ENCODE assay signal across 15 cellular contexts in the genomic region with DNA sequence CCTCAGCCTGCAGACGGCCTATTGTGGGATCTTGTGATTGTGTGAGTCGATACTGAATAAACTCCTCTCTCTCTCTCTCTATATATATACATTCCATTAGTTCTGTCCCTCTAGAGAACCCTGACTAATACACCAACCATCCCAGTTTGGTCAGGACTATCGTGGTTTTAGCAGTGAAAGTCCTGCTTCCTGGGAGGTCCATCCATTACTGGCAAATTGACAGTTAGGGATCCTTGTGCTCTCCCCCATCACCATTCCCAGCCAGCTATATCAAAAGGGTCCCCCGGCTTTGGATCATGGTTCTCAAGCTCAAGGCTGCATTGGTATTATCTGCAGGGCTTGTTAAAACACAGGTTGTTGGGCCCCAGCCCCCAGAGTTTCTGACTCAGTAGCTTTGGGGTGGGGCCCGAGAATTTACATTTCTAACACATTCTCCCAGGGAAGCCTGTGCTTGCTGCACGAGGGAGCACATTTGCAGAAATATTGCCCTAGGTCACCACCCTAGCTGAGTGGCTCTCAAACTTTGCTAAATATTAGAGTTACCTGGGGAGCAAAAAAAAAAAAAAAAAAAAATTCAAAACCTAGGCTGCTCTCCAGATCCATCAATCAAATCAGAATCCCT.
DNase-seq lines count a peak whose midpoint lies in the region; ATAC-seq, FAIRE-seq and TF ChIP-seq lines count a peak whose summit lies in the region.
"Had no signal": no experiment of that assay in that cellular context is flagged by ENCODE, and none has a peak within 500 bp of the region (broad histone marks: within the 10 kb centered on the region; RNA-seq: fewer than 3 reads in every experiment).

No MANE protein-coding gene starts in this region.

- H3K27me3 Mint-ChIP-seq in astrocyte (ENCODE audit: low read depth, unreplicated experiment): no peaks in the 10 kb centered on the region
- peaks cover 0 to 2% (median 0%) of the 10 kb centered on the region in 3 donors for H3K27me3 Mint-ChIP-seq in immature natural killer cell (ENCODE audit: low read depth in 3 of 3)

- FAIRE-seq in astrocyte (lab: Jason Lieb, UNC): no peak

- no peak for TF ChIP-seq CTCF in astrocyte (IDR thresholded peaks at IDR 0.05; ENCODE audit: insufficient read depth, low read depth, low read length)

- no peaks in the 10 kb centered on the region for H3K36me3 ChIP-seq in astrocyte (ENCODE audit: insufficient read depth, low read length)

- no peaks in the 10 kb centered on the region for H4K20me1 ChIP-seq in astrocyte (ENCODE audit: insufficient read depth, low read length)

- peak overlapping the region; percentile 57 for H3K4me2 ChIP-seq in astrocyte (ENCODE audit: low read length)

- DNase-seq in H4 (ENCODE audit: low spot score) (peak; percentile 94), astrocyte (ENCODE audit: low read depth) (peak; percentile 97), iris pigment epithelial cell (ENCODE audit: low read depth) (peak; percentile 44), left cardiac atrium (no peak), immature natural killer cell (no peak), erythroblast (lab: John Stamatoyannopoulos, UW) (no peak), SK-N-DZ (ENCODE audit: low spot score) (no peak)
- DNase-seq: CD8-positive, alpha-beta T cell; cortex of kidney; hippocampal formation; MM.1S; natural killer cell; NCI-H187 treated with DMSO at 0.1 percent for 48 hours; NCI-H524 treated with DMSO at 0.1 percent for 48 hours had no signal

- H3K9ac ChIP-seq in astrocyte (ENCODE audit: low read length): peak overlapping the region; percentile 62

- no peak for ATAC-seq in left cardiac atrium
- ATAC-seq: CD8-positive, alpha-beta T cell; natural killer cell had no signal

- no peaks in the 10 kb centered on the region for H3K27me3 ChIP-seq in astrocyte (ENCODE audit: insufficient read depth, low read length)

- peaks cover 25% of the 10 kb centered on the region for H3K4me1 ChIP-seq in astrocyte (ENCODE audit: insufficient read depth, low read length)

- TF ChIP-seq POLR2A in erythroblast (IDR thresholded peaks at IDR 0.05; ENCODE audit: low read length): no peak

- peaks cover 21% of the 10 kb centered on the region for H3K9me3 Mint-ChIP-seq in astrocyte (ENCODE audit: unreplicated experiment)
- peaks cover 5 to 36% (median 15%) of the 10 kb centered on the region in 6 donors for H3K9me3 Mint-ChIP-seq in immature natural killer cell

- H3K4me3 Mint-ChIP-seq in astrocyte (ENCODE audit: unreplicated experiment) (no peak overlapping the region), immature natural killer cell (no peak overlapping the region)
- H3K4me3 Mint-ChIP-seq: CD8-positive, alpha-beta T cell; natural killer cell had no signal

- no peak overlapping the region for H3K27ac Mint-ChIP-seq in astrocyte (ENCODE audit: unreplicated experiment)
- H3K27ac Mint-ChIP-seq in immature natural killer cell: no peak overlapping the region
- H3K27ac Mint-ChIP-seq: CD8-positive, alpha-beta T cell; natural killer cell had no signal

- no peak overlapping the region for H2AFZ ChIP-seq in astrocyte (ENCODE audit: low read depth, low read length)

- H3K36me3 Mint-ChIP-seq in astrocyte (ENCODE audit: low read depth, unreplicated experiment) (no peaks in the 10 kb centered on the region), immature natural killer cell (no peaks in the 10 kb centered on the region)
- H3K36me3 Mint-ChIP-seq: CD8-positive, alpha-beta T cell; natural killer cell had no signal

- H3K27ac ChIP-seq in astrocyte (ENCODE audit: low read depth, low read length): peak overlapping the region; percentile 66
- H3K27ac ChIP-seq: VCaP had no signal

- no peaks in the 10 kb centered on the region for H3K4me1 Mint-ChIP-seq in astrocyte (ENCODE audit: low read depth, unreplicated experiment)
- no peaks in the 10 kb centered on the region for H3K4me1 Mint-ChIP-seq in immature natural killer cell
- H3K4me1 Mint-ChIP-seq: natural killer cell had no signal

- no peaks in the 10 kb centered on the region for H3K9me3 ChIP-seq in astrocyte (ENCODE audit: insufficient read depth, low read depth, low read length)

- intact Hi-C loops in left cardiac atrium (cut with DNase I): no loop called here

- no peaks in the 10 kb centered on the region for H3K79me2 ChIP-seq in astrocyte (ENCODE audit: insufficient read depth, low read length)

- no peak overlapping the region for H3K4me3 ChIP-seq in astrocyte (ENCODE audit: insufficient read depth, low read depth, low read length)

Comparison
In these comparisons a context has a peak if more than half of its experiments do, and no peak if none do; other contexts are left out.
1. DNase-seq: peak in H4 (single experiment), astrocyte (single experiment) and iris pigment epithelial cell (single experiment); none in left cardiac atrium (single experiment), immature natural killer cell (0 of 3), erythroblast (0 of 2) and SK-N-DZ (single experiment).